ENCODE assay signal across 23 cellular contexts in the genomic region with DNA sequence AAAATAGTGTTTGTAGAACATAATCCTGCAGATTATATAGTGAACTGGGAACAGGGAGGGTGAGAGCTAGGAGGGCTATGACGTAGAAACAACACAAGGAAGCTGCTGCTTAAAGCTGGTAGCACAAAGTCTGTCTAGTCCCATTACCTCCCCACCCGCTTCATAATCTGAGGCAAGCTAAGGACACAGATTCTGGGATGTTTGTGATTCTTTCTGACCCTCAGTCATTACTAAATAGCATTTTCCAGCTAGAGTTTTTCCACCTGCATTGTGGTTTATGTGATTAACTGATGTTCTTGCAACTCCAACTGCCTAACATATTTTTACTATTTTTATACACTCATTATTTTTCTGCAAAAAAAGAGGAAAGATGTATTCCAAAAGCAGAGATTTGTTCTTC.
A peak's percentile ranks its signal among the peaks of the same experiment; 100 is the strongest.
DNase-seq lines count a peak whose midpoint lies in the region; ATAC-seq and TF ChIP-seq lines count a peak whose summit lies in the region.
"Had no signal": no experiment of that assay in that cellular context is flagged by ENCODE, and none has a peak within 500 bp of the region (broad histone marks: within the 10 kb centered on the region; RNA-seq: fewer than 3 reads in every experiment).

No MANE protein-coding gene starts in this region.

- H3K27me3 ChIP-seq in upper lobe of right lung: no peaks in the 10 kb centered on the region
- H3K27me3 ChIP-seq: BLaER1 treated with 17β-estradiol and CSF1 and Interleukin-3, amounts not matched to agents 10 nM and 100 nM; SJSA1 had no signal

- DNase-seq in NCI-H82 (lab: John Stamatoyannopoulos, UW): peak; percentile 73
- DNase-seq in amniotic epithelial cell (ENCODE audit: low read depth): peak; percentile 31
- DNase-seq in nephron progenitor cell: no peak
- no peak for DNase-seq in upper lobe of right lung
- DNase-seq in dedifferentiated amniotic fluid mesenchymal stem cell (ENCODE audit: extremely low spot score): no peak
- DNase-seq in chondrocyte (ENCODE audit: low spot score): no peak
- DNase-seq: ACHN; CD4-positive, alpha-beta memory T cell; DMS153; H9; HFFc6; KBM-7; NCI-H1092; NCI-H1436; NCI-H187 treated with DMSO at 0.1 percent for 48 hours; NCI-H2107; NCI-H510A; OCI-M1 had no signal

- intact Hi-C loops in upper lobe of right lung (cut with DNase I): no loop called here

- no peaks in the 10 kb centered on the region for H3K9me3 ChIP-seq in upper lobe of right lung
- H3K9me3 ChIP-seq: BLaER1 treated with 17β-estradiol and CSF1 and Interleukin-3, amounts not matched to agents 10 nM and 100 nM; SJSA1 had no signal

- H3K27ac ChIP-seq in upper lobe of right lung: no peak overlapping the region
- H3K27ac ChIP-seq: BLaER1 treated with 17β-estradiol and CSF1 and Interleukin-3, amounts not matched to agents 10 nM and 100 nM; SJSA1 had no signal

- no peaks in the 10 kb centered on the region for H3K4me1 ChIP-seq in upper lobe of right lung
- H3K4me1 ChIP-seq: SJSA1 had no signal

- H3K27me3 Mint-ChIP-seq in nephron progenitor cell (ENCODE audit: low read depth, poor library complexity): no peaks in the 10 kb centered on the region
- H3K27me3 Mint-ChIP-seq in chondrocyte (ENCODE audit: low read depth): no peaks in the 10 kb centered on the region

- H3K27ac Mint-ChIP-seq in nephron progenitor cell (peak overlapping the region; percentile 79), chondrocyte (ENCODE audit: unreplicated experiment) (no peak overlapping the region)
- H3K27ac Mint-ChIP-seq: CD4-positive, alpha-beta memory T cell; H9; HFFc6 had no signal

- no peaks in the 10 kb centered on the region for H3K36me3 ChIP-seq in upper lobe of right lung
- H3K36me3 ChIP-seq: BLaER1 treated with 17β-estradiol and CSF1 and Interleukin-3, amounts not matched to agents 10 nM and 100 nM; SJSA1 had no signal

- H3K4me1 Mint-ChIP-seq in nephron progenitor cell (peaks cover 35% of the 10 kb centered on the region), chondrocyte (ENCODE audit: low read depth) (peaks cover 4% of the 10 kb centered on the region)
- H3K4me1 Mint-ChIP-seq: CD4-positive, alpha-beta memory T cell had no signal

- no peaks in the 10 kb centered on the region for H3K9me3 Mint-ChIP-seq in nephron progenitor cell
- no peaks in the 10 kb centered on the region for H3K9me3 Mint-ChIP-seq in chondrocyte (ENCODE audit: low read depth)
- H3K9me3 Mint-ChIP-seq: H9, HFFc6 had no signal

- ATAC-seq in upper lobe of right lung: peak; percentile 24
- no peak for ATAC-seq in GM21737 (IDR thresholded peaks at IDR 0.05; ENCODE audit: unreplicated experiment)
- no peak for ATAC-seq in HG02938 (IDR thresholded peaks at IDR 0.05; ENCODE audit: unreplicated experiment)
- ATAC-seq: Right ventricle myocardium inferior had no signal

- TF ChIP-seq CTCF in nephron progenitor cell (IDR thresholded peaks at IDR 0.05) (no peak), upper lobe of right lung (IDR thresholded peaks at IDR 0.05) (no peak), chondrocyte (IDR thresholded peaks at IDR 0.05) (no peak)

- H3K4me3 Mint-ChIP-seq in nephron progenitor cell: no peak overlapping the region
- H3K4me3 Mint-ChIP-seq in chondrocyte (ENCODE audit: unreplicated experiment): no peak overlapping the region
- H3K4me3 Mint-ChIP-seq: CD4-positive, alpha-beta memory T cell; H9; HFFc6 had no signal

- no peak overlapping the region for H3K4me3 ChIP-seq in upper lobe of right lung
- H3K4me3 ChIP-seq: BLaER1 treated with 17β-estradiol and CSF1 and Interleukin-3, amounts not matched to agents 10 nM and 100 nM; SJSA1 had no signal

- no peaks in the 10 kb centered on the region for H3K36me3 Mint-ChIP-seq in nephron progenitor cell (ENCODE audit: low read depth)
- H3K36me3 Mint-ChIP-seq in chondrocyte (ENCODE audit: low read depth): no peaks in the 10 kb centered on the region
- H3K36me3 Mint-ChIP-seq: CD4-positive, alpha-beta memory T cell had no signal

Comparison
In these comparisons a context has a peak if more than half of its experiments do, and no peak if none do; other contexts are left out.
1. DNase-seq: peak in NCI-H82 (single experiment) and amniotic epithelial cell (single experiment); none in nephron progenitor cell (single experiment), upper lobe of right lung (single experiment), dedifferentiated amniotic fluid mesenchymal stem cell (single experiment) and chondrocyte (single experiment).